7 cellular contexts compared by ENCODE assay signal in genomic region chr6:106973018-106973840, GRCh38. TPM values are rescaled to one million over a fixed set of nuclear protein-coding genes. Genes with fewer than 3 reads are reported as not detected.
A peak's percentile ranks its signal among the peaks of the same experiment; 100 is the strongest.
DNase-seq lines count a peak whose midpoint lies in the region; TF ChIP-seq lines count a peak whose summit lies in the region.

No MANE protein-coding gene starts in this region.

- H3K4me1 Mint-ChIP-seq in immature natural killer cell: no peaks in the 10 kb centered on the region

- H3K9me3 Mint-ChIP-seq in immature natural killer cell: peaks cover 0 to 3% (median 0%) of the 10 kb centered on the region in 6 donors

- no peaks in the 10 kb centered on the region for H3K27me3 ChIP-seq in NT2/D1 (ENCODE audit: insufficient read depth, insufficient read length)
- peaks cover 0 to 67% (median 32%) of the 10 kb centered on the region in 4 donors for H3K27me3 ChIP-seq in esophagus muscularis mucosa
- no peaks in the 10 kb centered on the region for H3K27me3 ChIP-seq in parathyroid adenoma (ENCODE audit: control insufficient read depth, insufficient read depth, low read length)

- TF ChIP-seq CTCF in GM13976 (IDR thresholded peaks at IDR 0.05; ENCODE audit: borderline replicate concordance, control extremely low read depth, extremely low read depth, insufficient read depth, missing control alignments): no peak
- TF ChIP-seq CTCF in esophagus muscularis mucosa (IDR thresholded peaks at IDR 0.05): no peak
- no peak for TF ChIP-seq CTCF in parathyroid adenoma (IDR thresholded peaks at IDR 0.05)

- TF ChIP-seq POLR2A in esophagus muscularis mucosa (IDR thresholded peaks at IDR 0.05; ENCODE audit: low read depth): no peak

- DNase-seq in GM13976 (ENCODE audit: low spot score) (peak; percentile 59), NT2/D1 (ENCODE audit: low read depth, low spot score) (no peak), esophagus muscularis mucosa (ENCODE audit: extremely low spot score) (no peak), AG08396 (ENCODE audit: low spot score) (no peak), immature natural killer cell (no peak)
- no peak for DNase-seq in activated CD4-positive, CD25-positive, alpha-beta regulatory T cell (lab: John Stamatoyannopoulos, UW)

- H3K36me3 Mint-ChIP-seq in immature natural killer cell: no peaks in the 10 kb centered on the region

- H3K4me3 Mint-ChIP-seq in immature natural killer cell: peak overlapping the region in 1 of 5 donors; percentile 7

- H3K9me3 ChIP-seq in NT2/D1 (ENCODE audit: insufficient read depth, low read length): no peaks in the 10 kb centered on the region
- no peaks in the 10 kb centered on the region for H3K9me3 ChIP-seq in esophagus muscularis mucosa
- no peaks in the 10 kb centered on the region for H3K9me3 ChIP-seq in parathyroid adenoma (ENCODE audit: control insufficient read depth, low read length)

- H3K79me2 ChIP-seq in parathyroid adenoma: no peaks in the 10 kb centered on the region

- H3K36me3 ChIP-seq in NT2/D1 (ENCODE audit: insufficient read depth, insufficient read length, low read length) (peaks cover 35% of the 10 kb centered on the region), esophagus muscularis mucosa (no peaks in the 10 kb centered on the region), parathyroid adenoma (ENCODE audit: control insufficient read depth, insufficient read depth, low read length) (no peaks in the 10 kb centered on the region)

- 5% methylated on average over 25 of the region's 50 CpGs for WGBS in esophagus muscularis mucosa

- H2AFZ ChIP-seq in parathyroid adenoma: peak overlapping the region; percentile 6

- intact Hi-C loops in esophagus muscularis mucosa (cut with DNase I): loop anchor here (10.0 kb wide), 1 partner anchor 528 kb away; no protein-coding TSS in a partner anchor

- H3K4me1 ChIP-seq in NT2/D1 (ENCODE audit: insufficient read depth, insufficient read length) (no peaks in the 10 kb centered on the region), esophagus muscularis mucosa (peaks cover 17 to 29% (median 27%) of the 10 kb centered on the region in 4 donors), parathyroid adenoma (peaks cover 3% of the 10 kb centered on the region)

- no peak for TF ChIP-seq EP300 in esophagus muscularis mucosa (IDR thresholded peaks at IDR 0.05)

- H3K27ac Mint-ChIP-seq in immature natural killer cell: no peak overlapping the region

- H3K27ac ChIP-seq in esophagus muscularis mucosa (replicated peaks in 1 of 4): no peak overlapping the region
- H3K27ac ChIP-seq in parathyroid adenoma: no peak overlapping the region

- H3K4me3 ChIP-seq in NT2/D1 (ENCODE audit: insufficient read length, low read depth) (peak overlapping the region; percentile 86), esophagus muscularis mucosa (peak overlapping the region; percentile 52 to 60 (median 56)), parathyroid adenoma (ENCODE audit: low read depth, low read length) (no peak overlapping the region)

- in situ Hi-C loops in GM13976 (cut with MboI; ENCODE audit: low sequenced_read_pairs, unreplicated experiment): no loop called here

- peaks cover 12 to 35% (median 19%) of the 10 kb centered on the region in 3 donors for H3K27me3 Mint-ChIP-seq in immature natural killer cell (ENCODE audit: low read depth in 3 of 3)

- H3K4me2 ChIP-seq in parathyroid adenoma (ENCODE audit: low read length): peak overlapping the region; percentile 44

- H3K9ac ChIP-seq in NT2/D1 (ENCODE audit: insufficient read length, low read depth) (peak overlapping the region; percentile 97), parathyroid adenoma (no peak overlapping the region)

RNA-seq across cellular contexts. Expression of gene CD24, which starts 1.3 kb away (rescaled TPM):
- total RNA-seq in esophagus muscularis mucosa: 10 to 100 TPM in 1 of 4 donors, 1 to 10 TPM in 3; 1.1 to 10.4 (median 2.2) TPM
- under 1 TPM in 2 of 3 donors, not detected in 1; 0.28 to 0.48 TPM for polyA plus RNA-seq in immature natural killer cell

RNA-seq across cellular contexts. Expression of gene MTRES1, which starts 54.8 kb away (rescaled TPM):
- 10 to 100 TPM; 11.8 to 23.3 (median 15.7) TPM for total RNA-seq in esophagus muscularis mucosa
- polyA plus RNA-seq in immature natural killer cell: 10 to 100 TPM in 1 of 3 donors, 1 to 10 TPM in 2; 7.7 to 17.8 (median 7.9) TPM
